In the genomic region with DNA sequence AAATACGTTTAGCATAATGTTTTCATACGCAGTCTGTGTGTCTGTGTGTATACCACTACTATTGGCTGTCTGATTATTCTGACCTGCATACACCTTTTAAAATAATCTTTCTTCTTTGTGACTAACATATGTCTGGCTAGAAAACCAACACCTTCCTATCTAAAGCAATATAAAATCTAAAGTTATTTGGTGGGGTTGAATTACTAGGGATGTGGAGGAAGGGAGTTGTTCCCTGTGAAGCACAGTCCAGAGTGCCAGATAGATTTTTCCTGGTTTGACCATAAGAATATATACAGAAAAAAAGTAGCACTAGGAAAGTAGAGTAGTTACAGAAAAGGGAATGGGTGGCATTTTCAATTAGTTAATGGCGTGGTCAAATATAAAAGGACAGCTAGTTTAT, we compare ENCODE assay signal across 24 cellular contexts.
A peak's percentile ranks its signal among the peaks of the same experiment; 100 is the strongest.
DNase-seq lines count a peak whose midpoint lies in the region; ATAC-seq, FAIRE-seq and TF ChIP-seq lines count a peak whose summit lies in the region.
"Had no signal": no experiment of that assay in that cellular context is flagged by ENCODE, and none has a peak within 500 bp of the region (broad histone marks: within the 10 kb centered on the region; RNA-seq: fewer than 3 reads in every experiment).

No MANE protein-coding gene starts in this region.

- FAIRE-seq in colon (lab: Jason Lieb, UNC), result peak; percentile 43
- FAIRE-seq: A549, GM12891, GM18507 had no signal

- intact Hi-C loops in left colon (cut with DNase I, micrococcal nuclease), result no loop called here

- DNase-seq in left colon, result no peak
- no peak for DNase-seq in RKO (ENCODE audit: low spot score)
- DNase-seq: 8988T; ACHN; AML-193; C1 segment of cervical spinal cord; Calu3; CD4-positive, alpha-beta memory T cell; COR-L47; DMS53; DMS79 treated with DMSO at 0.1 percent for 48 hours; GF-D8; GOT3; H7 had no signal

- H3K4me3 ChIP-seq in mucosa of rectum (ENCODE audit: low read length in 2 of 2), result peak overlapping the region in 1 of 2 donors; percentile 26
- H3K4me3 ChIP-seq: A549 had no signal

- H3K4me1 ChIP-seq in mucosa of rectum (ENCODE audit: control insufficient read depth in 2 of 2, insufficient read depth in 2 of 2, low read length in 2 of 2), result peaks cover 6 to 21% of the 10 kb centered on the region in 2 donors
- H3K4me1 ChIP-seq: A549 had no signal

- H3K36me3 ChIP-seq in mucosa of rectum (ENCODE audit: control insufficient read depth in 2 of 2, insufficient read depth in 2 of 2, low read length in 2 of 2), result no peaks in the 10 kb centered on the region

- H3K27ac ChIP-seq in 22Rv1, result peak overlapping the region; percentile 72
- peak overlapping the region; percentile 74 to 78 for H3K27ac ChIP-seq in mucosa of rectum (ENCODE audit: low read depth in 2 of 2, low read length in 2 of 2)
- H3K27ac ChIP-seq: A549 had no signal

- ATAC-seq in left colon (peak; percentile 93), HG03432 (IDR thresholded peaks at IDR 0.05; ENCODE audit: unreplicated experiment) (no peak), GM21390 (IDR thresholded peaks at IDR 0.05; ENCODE audit: unreplicated experiment) (no peak), HG03039 (IDR thresholded peaks at IDR 0.05; ENCODE audit: unreplicated experiment) (no peak)
- ATAC-seq: A549, HCT116 had no signal

- H3K9me3 ChIP-seq in mucosa of rectum (ENCODE audit: control insufficient read depth in 2 of 2, low read length in 2 of 2), result no peaks in the 10 kb centered on the region
- H3K9me3 ChIP-seq: A549 had no signal

- TF ChIP-seq CTCF in 22Rv1 (IDR thresholded peaks at IDR 0.05), result no peak

- no peaks in the 10 kb centered on the region for H3K27me3 ChIP-seq in mucosa of rectum (ENCODE audit: control insufficient read depth in 2 of 2, insufficient read depth in 2 of 2, low read length in 2 of 2)

- H3K9ac ChIP-seq in mucosa of rectum (ENCODE audit: low read depth in 1 of 2, low read length in 2 of 2), result no peak overlapping the region
